17 cellular contexts compared by ENCODE assay signal in genomic region chr21:45374826-45375455, GRCh38. TPM values are rescaled to one million over a fixed set of nuclear protein-coding genes. Genes with fewer than 3 reads are reported as not detected.
DNase-seq lines count a peak whose midpoint lies in the region; ATAC-seq, FAIRE-seq and TF ChIP-seq lines count a peak whose summit lies in the region.
"Had no signal": no experiment of that assay in that cellular context is flagged by ENCODE, and none has a peak within 500 bp of the region (broad histone marks: within the 10 kb centered on the region; RNA-seq: fewer than 3 reads in every experiment).

No MANE protein-coding gene starts in this region.

- no peak overlapping the region for H3K27ac ChIP-seq in right lobe of liver
- H3K27ac ChIP-seq in HepG2 (ENCODE audit: extremely low read length, insufficient read depth, low read length): no peak overlapping the region
- no peak overlapping the region for H3K27ac ChIP-seq in left lung
- no peak overlapping the region for H3K27ac ChIP-seq in ovary
- H3K27ac ChIP-seq: C4-2B, GM23248 had no signal

- intact Hi-C loops in right lobe of liver (cut with DNase I): no loop called here
- intact Hi-C loops in HepG2 (cut with micrococcal nuclease; ENCODE audit: unreplicated experiment): no loop called here
- intact Hi-C loops in left lung (cut with DNase I): no loop called here
- intact Hi-C loops in ovary (cut with DNase I): no loop called here

- BruUV-seq in HepG2 (replicated peaks; lab: Mats Ljungman, UMichigan): no TSS peak

- TF ChIP-seq POLR2A in right lobe of liver (IDR thresholded peaks at IDR 0.05) (no peak), HepG2 (IDR thresholded peaks at IDR 0.05; ENCODE audit: insufficient read depth in 1 of 2, low read depth in 2 of 2, low read length in 2 of 2) (no peak), ovary (IDR thresholded peaks at IDR 0.05) (no peak)

- H3K4me2 ChIP-seq in HepG2 (ENCODE audit: low read depth, low read length): no peak overlapping the region

- H3K4me1 ChIP-seq in right lobe of liver: no peaks in the 10 kb centered on the region
- peaks cover 42% of the 10 kb centered on the region for H3K4me1 ChIP-seq in HepG2 (ENCODE audit: insufficient read depth, low read length)
- no peaks in the 10 kb centered on the region for H3K4me1 ChIP-seq in left lung
- H3K4me1 ChIP-seq in ovary (ENCODE audit: insufficient read depth): no peaks in the 10 kb centered on the region

- no peaks in the 10 kb centered on the region for H3K9me3 Mint-ChIP-seq in activated T-cell treated with anti-CD3 and anti-CD28 coated beads, Interleukin-2, amount 50 U/mL, for 24 hours

- no peak overlapping the region for H3K9ac ChIP-seq in HepG2 (ENCODE audit: insufficient read depth, low read depth, low read length)
- H3K9ac ChIP-seq: GM23248 had no signal

- no peaks in the 10 kb centered on the region for H3K79me2 ChIP-seq in HepG2 (ENCODE audit: insufficient read depth, low read length)

- FAIRE-seq in HepG2 (lab: Jason Lieb, UNC): no peak
- FAIRE-seq: GM12891, GM18507 had no signal

- H3K27me3 ChIP-seq in right lobe of liver: no peaks in the 10 kb centered on the region
- H3K27me3 ChIP-seq in HepG2 (ENCODE audit: control insufficient read depth in 1 of 2, insufficient read depth in 2 of 2, low read length in 2 of 2): peaks cover 2 to 20% of the 10 kb centered on the region in 2 experiments; a peak in 4 of 5 replicates
- H3K27me3 ChIP-seq in left lung: no peaks in the 10 kb centered on the region
- no peaks in the 10 kb centered on the region for H3K27me3 ChIP-seq in ovary

- no peak overlapping the region for H2AFZ ChIP-seq in HepG2 (ENCODE audit: low read length)
- H2AFZ ChIP-seq: GM23248 had no signal

- TF ChIP-seq EP300 in HepG2 (IDR thresholded peaks at IDR 0.05; ENCODE audit: low read depth in 2 of 2, low read length in 2 of 2) (no peak), HepG2 (CRISPR knock-in tag; IDR thresholded peaks at IDR 0.05; ENCODE audit: borderline replicate concordance) (no peak), ovary (IDR thresholded peaks at IDR 0.05) (no peak)

- no peak for TF ChIP-seq CTCF in right lobe of liver (IDR thresholded peaks at IDR 0.05)
- no peak for TF ChIP-seq CTCF in HepG2 (CRISPR knock-in tag; IDR thresholded peaks at IDR 0.05)
- TF ChIP-seq CTCF in left lung (IDR thresholded peaks at IDR 0.05): no peak
- no peak for TF ChIP-seq CTCF in ovary (IDR thresholded peaks at IDR 0.05)

- WGBS in right lobe of liver (ENCODE audit: insufficient coverage, low coverage, low lambda C conversion rate, missing lambda C conversion rate): 62% methylated on average over 13 of the region's 15 CpGs
- WGBS in HepG2 (ENCODE audit: low lambda C conversion rate): 39% methylated on average over 15 of the region's 15 CpGs
- 72 to 79% (median 77%) methylated on average over 15 of the region's 15 CpGs for WGBS in ovary, 3 donors

- H3K27ac Mint-ChIP-seq in activated T-cell treated with anti-CD3 and anti-CD28 coated beads, Interleukin-2, amount 50 U/mL, for 24 hours: no peak overlapping the region

- POLR2A ChIA-PET in HepG2 (lab: Yijun Ruan, JAX): no interaction called here

- no peak overlapping the region for H3K4me3 ChIP-seq in right lobe of liver
- no peak overlapping the region for H3K4me3 ChIP-seq in HepG2 (replicated peaks in 1 of 3; ENCODE audit: insufficient read depth in 1 of 3, low read depth in 2 of 3, low read length in 3 of 3)
- no peak overlapping the region for H3K4me3 ChIP-seq in left lung
- H3K4me3 ChIP-seq in ovary: no peak overlapping the region
- H3K4me3 ChIP-seq: GM23248 had no signal

- no peak for TF ChIP-seq RAD21 in HepG2 (CRISPR knock-in tag; IDR thresholded peaks at IDR 0.05)

- DNase-seq in right lobe of liver (peak; percentile 19 to 43 (median 36)), HepG2 (ENCODE audit: low spot score) (no peak), left lung (peak; percentile 24 to 50), ovary (peak in 4 of 5 donors; percentile 6 to 36 (median 24)), NCI-H146 treated with DMSO at 0.1 percent for 48 hours (lab: John Stamatoyannopoulos, UW; ENCODE audit: unreplicated experiment) (no peak)
- no peak for DNase-seq in activated T-cell treated with anti-CD3 and anti-CD28 coated beads, Interleukin-2, amount 50 U/mL, for 24 hours
- DNase-seq: DND-41, GDM1, GM23248, KG1, NCI-H1436, NCI-H2081, NCI-H510A treated with DMSO at 0.1 percent for 48 hours had no signal

- H4K20me1 ChIP-seq in HepG2 (ENCODE audit: insufficient read depth, low read length): no peaks in the 10 kb centered on the region

- CTCF ChIA-PET in HepG2 (lab: Yijun Ruan, JAX; ENCODE audit: low intra/inter-chr PET ratio, low total read pairs): no interaction called here

- no peak overlapping the region for H3K4me3 Mint-ChIP-seq in activated T-cell treated with anti-CD3 and anti-CD28 coated beads, Interleukin-2, amount 50 U/mL, for 24 hours

- no peaks in the 10 kb centered on the region for H3K36me3 ChIP-seq in right lobe of liver
- no peaks in the 10 kb centered on the region for H3K36me3 ChIP-seq in HepG2 (replicated peaks in 1 of 2; ENCODE audit: control insufficient read depth in 1 of 2, insufficient read depth in 2 of 2, low read length in 2 of 2)
- H3K36me3 ChIP-seq in left lung: no peaks in the 10 kb centered on the region
- no peaks in the 10 kb centered on the region for H3K36me3 ChIP-seq in ovary

- H3K27me3 Mint-ChIP-seq in activated T-cell treated with anti-CD3 and anti-CD28 coated beads, Interleukin-2, amount 50 U/mL, for 24 hours: peaks cover 24% of the 10 kb centered on the region

- in situ Hi-C loops in HepG2 (cut with HindIII; ENCODE audit: extremely low pct_ligation_motif_present, low pct_unique_long_range_greater_than_20kb): no loop called here

- H3K4me1 Mint-ChIP-seq in activated T-cell treated with anti-CD3 and anti-CD28 coated beads, Interleukin-2, amount 50 U/mL, for 24 hours (ENCODE audit: low read depth): peaks cover 6% of the 10 kb centered on the region

- ATAC-seq in right lobe of liver (no peak), HepG2 (no peak), left lung (no peak), GM18519 (IDR thresholded peaks at IDR 0.05; ENCODE audit: low FRiP score, unreplicated experiment) (no peak)

- no peaks in the 10 kb centered on the region for H3K36me3 Mint-ChIP-seq in activated T-cell treated with anti-CD3 and anti-CD28 coated beads, Interleukin-2, amount 50 U/mL, for 24 hours (ENCODE audit: low read depth)

- H3K9me3 ChIP-seq in right lobe of liver (no peaks in the 10 kb centered on the region), HepG2 (ENCODE audit: low read length) (peaks cover 11% of the 10 kb centered on the region; the same call in 1 of the 2 replicates), left lung (no peaks in the 10 kb centered on the region), ovary (no peaks in the 10 kb centered on the region)

TF ChIP-seq in HepG2, 621 proteins besides CTCF, POLR2A, EP300 and RAD21 (continues in another document):
- TF ChIP-seq HIC2 (CRISPR knock-in tag; IDR thresholded peaks at IDR 0.05; ENCODE audit: low read depth) (no peak), ZNF678 (CRISPR knock-in tag; IDR thresholded peaks at IDR 0.05) (no peak), EED (CRISPR knock-in tag; IDR thresholded peaks at IDR 0.05) (no peak), FOXA3 (CRISPR knock-in tag; IDR thresholded peaks at IDR 0.05) (no peak), ZNF598 (CRISPR knock-in tag; IDR thresholded peaks at IDR 0.05; ENCODE audit: borderline replicate concordance) (no peak), MED8 (CRISPR knock-in tag; IDR thresholded peaks at IDR 0.05; ENCODE audit: insufficient replicate concordance) (no peak), NR3C1 (CRISPR knock-in tag; IDR thresholded peaks at IDR 0.05) (no peak), PCBP2 (optimal IDR thresholded peaks at IDR 0.05; ENCODE audit: low read depth, low read length, poor library complexity, severe bottlenecking) (no peak)

RNA-seq across cellular contexts. Expression of gene COL18A1, which starts 30.0 kb away (rescaled TPM):
- 100 to 1,000 TPM; 261 to 487 (median 297) TPM for total RNA-seq in right lobe of liver
- total RNA-seq in HepG2 (2016; rRNA removed; fragmentation: Illumina TruSeq; extraction: Trizol): 21.2 and 102 TPM in 2 replicates
- 5.5 and 5.6 TPM in 2 replicates for total RNA-seq in HepG2 (2016; cell fraction: cytosol; rRNA removed; fragmentation: Illumina TruSeq; extraction: Trizol; ENCODE audit: low read depth)
- total RNA-seq in HepG2 (2016; cell fraction: insoluble cytoplasmic fraction; rRNA removed; fragmentation: Illumina TruSeq; extraction: Trizol): 18.4 and 106 TPM in 2 replicates
- total RNA-seq in HepG2 (2016; cell fraction: membrane; rRNA removed; fragmentation: Illumina TruSeq; extraction: Trizol): 10.8 and 11.6 TPM in 2 replicates
- total RNA-seq in HepG2 (2016; cell fraction: nucleus; rRNA removed; fragmentation: Illumina TruSeq; extraction: Trizol): 122 and 150 TPM in 2 replicates
- polyA plus RNA-seq in HepG2 (2011; rRNA removed): 79.0 and 128 TPM in 2 replicates
- 51.6 and 89.8 TPM in 2 replicates for polyA plus RNA-seq in HepG2 (2011; cell fraction: cytosol; rRNA removed)
- polyA plus RNA-seq in HepG2 (2011; cell fraction: nucleus; rRNA removed): 1,622 and 2,194 TPM in 2 replicates
- polyA plus RNA-seq in HepG2 (2012): 59.0 and 129 TPM in 2 replicates
- 4.3 and 4.4 TPM in 2 replicates for polyA plus RNA-seq in HepG2 (2016; cell fraction: cytosol; fragmentation: Illumina TruSeq; extraction: Trizol; ENCODE audit: low read depth)
- 20.7 and 26.9 TPM in 2 replicates for polyA plus RNA-seq in HepG2 (2016; cell fraction: insoluble cytoplasmic fraction; fragmentation: Illumina TruSeq; extraction: Trizol; ENCODE audit: low read depth)
- polyA plus RNA-seq in HepG2 (2016; cell fraction: membrane; fragmentation: Illumina TruSeq; extraction: Trizol; ENCODE audit: low read depth): 5.0 and 6.2 TPM in 2 replicates
- 308 and 331 TPM in 2 replicates for polyA plus RNA-seq in HepG2 (2016; cell fraction: nucleus; fragmentation: Illumina TruSeq; extraction: Trizol; ENCODE audit: insufficient read depth, low read depth)
- polyA minus RNA-seq in HepG2 (2011; rRNA and poly(A)+ RNA removed; ENCODE audit: low replicate concordance): 0.09 and 44.3 TPM in 2 replicates
- polyA minus RNA-seq in HepG2 (2011; cell fraction: cytosol; rRNA and poly(A)+ RNA removed): 36.9 and 37.7 TPM in 2 replicates
- polyA minus RNA-seq in HepG2 (2011; cell fraction: nucleus; rRNA and poly(A)+ RNA removed): 46.7 and 51.1 TPM in 2 replicates
- total RNA-seq in left lung: 10 to 100 TPM; 64.8 to 90.2 TPM
- total RNA-seq in ovary: 100 to 1,000 TPM; 141 to 353 (median 270) TPM
- polyA plus RNA-seq in ovary: 100 to 1,000 TPM in 1 of 2 donors, 10 to 100 TPM in 1; 11.1 to 201 TPM

Comparison
In these comparisons a context has a peak if more than half of its experiments do, and no peak if none do; other contexts are left out.
1. DNase-seq: peak in right lobe of liver (3 of 3), left lung (2 of 2) and ovary (4 of 5); none in HepG2 (single experiment), NCI-H146 treated with DMSO at 0.1 percent for 48 hours (single experiment) and activated T-cell treated with anti-CD3 and anti-CD28 coated beads, Interleukin-2, amount 50 U/mL, for 24 hours (single experiment).